8 cellular contexts compared by ENCODE assay signal in genomic region chr1:26692793-26693490, GRCh38.
DNase-seq lines count a peak whose midpoint lies in the region; ATAC-seq lines count a peak whose summit lies in the region.

No MANE protein-coding gene starts in this region.

- H3K27ac Mint-ChIP-seq in activated naive CD8-positive, alpha-beta T cell: peak overlapping the region; percentile 95

- H3K27me3 Mint-ChIP-seq in activated naive CD8-positive, alpha-beta T cell: no peaks in the 10 kb centered on the region

- no peaks in the 10 kb centered on the region for H3K36me3 Mint-ChIP-seq in activated naive CD8-positive, alpha-beta T cell

- H3K4me3 Mint-ChIP-seq in activated naive CD8-positive, alpha-beta T cell: peak overlapping the region; percentile 88

- peak; percentile 94 for DNase-seq in COLO829 (ENCODE audit: low spot score)
- DNase-seq in NCI-H1092 treated with DMSO at 0.1 percent for 48 hours (lab: John Stamatoyannopoulos, UW): peak; percentile 100
- DNase-seq in SKM-1 (lab: John Stamatoyannopoulos, UW; ENCODE audit: unreplicated experiment): peak; percentile 96
- peak; percentile 96 for DNase-seq in glomerular visceral epithelial cell (ENCODE audit: extremely low spot score)
- DNase-seq in nucleus accumbens (lab: John Stamatoyannopoulos, UW): peak; percentile 33 to 96 (median 87)
- DNase-seq in superior temporal gyrus (ENCODE audit: extremely low spot score): peak; percentile 97

- ATAC-seq in GM21825 (IDR thresholded peaks at IDR 0.05; ENCODE audit: unreplicated experiment): peak; percentile 31

- peaks cover 28% of the 10 kb centered on the region for H3K4me1 Mint-ChIP-seq in activated naive CD8-positive, alpha-beta T cell (ENCODE audit: low read depth)

- no peaks in the 10 kb centered on the region for H3K9me3 Mint-ChIP-seq in activated naive CD8-positive, alpha-beta T cell (ENCODE audit: low read depth)

Comparison
In these comparisons a context has a peak if more than half of its experiments do, and no peak if none do; other contexts are left out.
1. Peak in every context shown above with its lines: DNase-seq and ATAC-seq.